9 cellular contexts compared by ENCODE assay signal in genomic region chr4:76067652-76068286, GRCh38.
DNase-seq lines count a peak whose midpoint lies in the region; ATAC-seq and TF ChIP-seq lines count a peak whose summit lies in the region.
"Had no signal": no experiment of that assay in that cellular context is flagged by ENCODE, and none has a peak within 500 bp of the region (broad histone marks: within the 10 kb centered on the region; RNA-seq: fewer than 3 reads in every experiment).

No MANE protein-coding gene starts in this region.

- DNase-seq in GM12864 (ENCODE audit: low read depth), result peak; percentile 40
- DNase-seq in NCI-H2196 treated with DMSO at 0.1 percent for 48 hours (lab: John Stamatoyannopoulos, UW; ENCODE audit: unreplicated experiment), result peak; percentile 0
- peak; percentile 21 to 61 (median 40) for DNase-seq in activated CD4-positive, CD25-positive, alpha-beta regulatory T cell (lab: John Stamatoyannopoulos, UW)
- peak in 51 of 61 donors; percentile 0 to 83 (median 35) for DNase-seq in caudate nucleus (lab: John Stamatoyannopoulos, UW)
- peak; percentile 70 for DNase-seq in kidney tubule cell (ENCODE audit: low spot score)
- DNase-seq in stimulated activated CD4-positive, alpha-beta T cell treated with anti-CD3 and anti-CD28 coated beads, Interleukin-2, amount 100 ng/mL, for 48 hours, result peak; percentile 67 to 79

- H3K4me3 ChIP-seq in GM12864 (ENCODE audit: low read depth, low read length), result no peak overlapping the region
- H3K4me3 ChIP-seq: skin epidermis had no signal

- no peak overlapping the region for H3K27ac ChIP-seq in caudate nucleus (ENCODE audit: low read depth, low read length)
- H3K27ac ChIP-seq: skin epidermis had no signal

- ATAC-seq in HG02884 (IDR thresholded peaks at IDR 0.05; ENCODE audit: unreplicated experiment), result peak; percentile 76
- no peak for ATAC-seq in GM19328 (IDR thresholded peaks at IDR 0.05; ENCODE audit: unreplicated experiment)

- TF ChIP-seq CTCF in GM12864 (IDR thresholded peaks at IDR 0.05; ENCODE audit: low read depth, low read length, missing control alignments), result peak; percentile 78

Comparison
In these comparisons a context has a peak if more than half of its experiments do, and no peak if none do; other contexts are left out.
1. DNase-seq: peak in every context shown above with its lines; median percentile 73 in stimulated activated CD4-positive, alpha-beta T cell treated with anti-CD3 and anti-CD28 coated beads, Interleukin-2, amount 100 ng/mL, for 48 hours; 70 in kidney tubule cell; 40 in GM12864; 40 in activated CD4-positive, CD25-positive, alpha-beta regulatory T cell; 35 in caudate nucleus; 0 in NCI-H2196 treated with DMSO at 0.1 percent for 48 hours.